Comparison of ENCODE assay signal across 27 cellular contexts in the genomic region with DNA sequence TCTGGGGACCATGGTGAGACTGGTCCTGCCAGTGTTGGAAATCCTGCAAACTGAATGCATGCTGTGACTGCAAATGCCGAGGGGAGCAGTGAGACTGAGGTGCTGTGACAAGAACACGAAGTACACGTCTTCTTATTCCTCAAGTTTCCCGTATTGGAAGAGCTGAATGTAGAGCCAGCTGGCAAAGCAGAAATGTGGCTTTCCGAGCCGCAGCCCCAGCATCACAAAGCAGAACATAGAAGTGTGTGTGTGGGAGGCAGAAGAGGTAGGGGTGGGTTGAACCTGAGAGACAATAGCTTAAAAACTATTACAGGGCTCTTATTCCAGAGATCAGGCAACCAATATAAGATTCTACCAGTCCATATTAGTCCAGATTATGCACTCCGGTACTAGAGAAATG.
DNase-seq lines count a peak whose midpoint lies in the region; ATAC-seq lines count a peak whose summit lies in the region.
"Had no signal": no experiment of that assay in that cellular context is flagged by ENCODE, and none has a peak within 500 bp of the region (broad histone marks: within the 10 kb centered on the region; RNA-seq: fewer than 3 reads in every experiment).

No MANE protein-coding gene starts in this region.

- H3K18ac ChIP-seq in mesenchymal stem cell (ENCODE audit: low read depth in 1 of 2, low read length in 2 of 2) = no peak overlapping the region

- no peak overlapping the region for H4K91ac ChIP-seq in mesenchymal stem cell (ENCODE audit: low read length)

- H3K79me1 ChIP-seq in mesenchymal stem cell (replicated peaks; ENCODE audit: low read length, poor library complexity, severe bottlenecking) = no peaks in the 10 kb centered on the region

- ATAC-seq in HG02763 (IDR thresholded peaks at IDR 0.05; ENCODE audit: unreplicated experiment) = no peak
- ATAC-seq: A549; CD8-positive, alpha-beta T cell had no signal

- H3K4me1 ChIP-seq in mesenchymal stem cell (ENCODE audit: control insufficient read depth, insufficient read depth, low read depth, low read length) = no peaks in the 10 kb centered on the region
- H3K4me1 ChIP-seq: A549; BE2C; BLaER1; BLaER1 treated with 17β-estradiol and CSF1 and Interleukin-3, amounts not matched to agents 10 nM and 100 nM; Caco-2 had no signal

- DNase-seq in mesenchymal stem cell = no peak
- DNase-seq: 8988T; ACHN; AML-193; BE2C; C1 segment of cervical spinal cord; Caco-2; Calu3; CD4-positive, alpha-beta memory T cell; CD4-positive, alpha-beta T cell; CD4-positive, CD25-positive, alpha-beta regulatory T cell; CD8-positive, alpha-beta memory T cell; CD8-positive, alpha-beta T cell; COR-L47; DMS 273 treated with DMSO at 0.1 percent for 48 hours; DMS153; DMS53; DMS79; DMS79 treated with DMSO at 0.1 percent for 48 hours; DND-41; EL had no signal

- no peak overlapping the region for H3K27ac ChIP-seq in mesenchymal stem cell (ENCODE audit: low read length, poor library complexity, severe bottlenecking)
- H3K27ac ChIP-seq: 22Rv1; A549; BLaER1; BLaER1 treated with 17β-estradiol and CSF1 and Interleukin-3, amounts not matched to agents 10 nM and 100 nM; C4-2B had no signal

- peak overlapping the region; percentile 31 for H2AFZ ChIP-seq in mesenchymal stem cell (ENCODE audit: low read depth, low read length)

- no peak overlapping the region for H2AK5ac ChIP-seq in mesenchymal stem cell (ENCODE audit: low read length, severe bottlenecking)

- no peak overlapping the region for H3K4me3 ChIP-seq in mesenchymal stem cell (ENCODE audit: insufficient read depth in 1 of 2, low read depth in 1 of 2, low read length in 2 of 2)
- H3K4me3 ChIP-seq: A549; BLaER1; BLaER1 treated with 17β-estradiol and CSF1 and Interleukin-3, amounts not matched to agents 10 nM and 100 nM had no signal

- peaks cover 10% of the 10 kb centered on the region for H3K9me3 ChIP-seq in mesenchymal stem cell (ENCODE audit: control insufficient read depth, low read length)
- H3K9me3 ChIP-seq: BE2C, Caco-2 had no signal

- H2BK12ac ChIP-seq in mesenchymal stem cell (ENCODE audit: low read length in 2 of 2) = no peak overlapping the region

- H3K36me3 ChIP-seq in mesenchymal stem cell (ENCODE audit: control insufficient read depth in 1 of 2, insufficient read depth in 2 of 2, low read depth in 1 of 2, low read length in 2 of 2) = no peaks in the 10 kb centered on the region
- H3K36me3 ChIP-seq: BE2C; BLaER1; BLaER1 treated with 17β-estradiol and CSF1 and Interleukin-3, amounts not matched to agents 10 nM and 100 nM had no signal

- 91% methylated on average over 7 of the region's 7 CpGs for WGBS in mesenchymal stem cell

- H3K23ac ChIP-seq in mesenchymal stem cell (ENCODE audit: low read length in 2 of 2) = no peak overlapping the region

- H3K4ac ChIP-seq in mesenchymal stem cell (ENCODE audit: low read depth in 1 of 2, low read length in 2 of 2) = no peak overlapping the region

- H3K9ac ChIP-seq in mesenchymal stem cell (ENCODE audit: low read length) = no peak overlapping the region
- H3K9ac ChIP-seq: BLaER1; BLaER1 treated with 17β-estradiol and CSF1 and Interleukin-3, amounts not matched to agents 10 nM and 100 nM had no signal

- no peak overlapping the region for H2BK15ac ChIP-seq in mesenchymal stem cell (ENCODE audit: low read depth, poor library complexity, severe bottlenecking)

- no peak overlapping the region for H4K8ac ChIP-seq in mesenchymal stem cell (ENCODE audit: low read length)

- H2BK120ac ChIP-seq in mesenchymal stem cell (ENCODE audit: low read depth, low read length) = no peak overlapping the region

- peaks cover 14 to 28% of the 10 kb centered on the region in 2 experiments for H3K27me3 ChIP-seq in mesenchymal stem cell (ENCODE audit: control insufficient read depth in 1 of 2, insufficient read depth in 1 of 2, low read length in 2 of 2)
- H3K27me3 ChIP-seq: BE2C; BLaER1; BLaER1 treated with 17β-estradiol and CSF1 and Interleukin-3, amounts not matched to agents 10 nM and 100 nM had no signal

- no peak overlapping the region for H3K14ac ChIP-seq in mesenchymal stem cell (ENCODE audit: low read length in 2 of 2)

- no peak overlapping the region for H2BK5ac ChIP-seq in mesenchymal stem cell (ENCODE audit: low read depth, low read length, poor library complexity, severe bottlenecking)

- H3K4me2 ChIP-seq in mesenchymal stem cell (ENCODE audit: low read length, poor library complexity, severe bottlenecking) = no peak overlapping the region
- H3K4me2 ChIP-seq: A549; BLaER1; BLaER1 treated with 17β-estradiol and CSF1 and Interleukin-3, amounts not matched to agents 10 nM and 100 nM had no signal
